Comparison of ENCODE assay signal across 10 cellular contexts in genomic region chr4:145769450-145770037, GRCh38.
"Had no signal": no experiment of that assay in that cellular context is flagged by ENCODE, and none has a peak within 500 bp of the region (broad histone marks: within the 10 kb centered on the region; RNA-seq: fewer than 3 reads in every experiment).

No MANE protein-coding gene starts in this region.

- DNase-seq: activated naive CD4-positive, alpha-beta T cell treated with anti-CD3 and anti-CD28 coated beads, Interleukin-2, amount 10 ng/mL, durations not matched to agents 7 days and 5 days; foreskin keratinocyte; head of caudate nucleus; kidney glomerular epithelial cell; mesendoderm; stimulated activated naive CD8-positive, alpha-beta T cell treated with anti-CD3 and anti-CD28 coated beads, Interleukin-15, Interleukin-2, amounts not matched to agents 100 U/mL and 50 U/mL, for 24 hours; trophoblast cell had no signal

- H3K27ac Mint-ChIP-seq: activated naive CD4-positive, alpha-beta T cell treated with anti-CD3 and anti-CD28 coated beads, Interleukin-2, amount 10 ng/mL, durations not matched to agents 7 days and 5 days; activated T-helper 17 cell treated with anti-CD3 and anti-CD28 coated beads, Interleukin-2, amount 50 U/mL, for 72 hours; nephron had no signal

- H3K4me3 Mint-ChIP-seq: activated naive CD4-positive, alpha-beta T cell treated with anti-CD3 and anti-CD28 coated beads, Interleukin-2, amount 10 ng/mL, durations not matched to agents 7 days and 5 days; activated T-helper 17 cell treated with anti-CD3 and anti-CD28 coated beads, Interleukin-2, amount 50 U/mL, for 72 hours; nephron had no signal

- H3K4me1 Mint-ChIP-seq: nephron had no signal

- H3K9me3 Mint-ChIP-seq: activated T-helper 17 cell treated with anti-CD3 and anti-CD28 coated beads, Interleukin-2, amount 50 U/mL, for 72 hours had no signal

- H3K27me3 Mint-ChIP-seq: activated naive CD4-positive, alpha-beta T cell treated with anti-CD3 and anti-CD28 coated beads, Interleukin-2, amount 10 ng/mL, durations not matched to agents 7 days and 5 days; activated T-helper 17 cell treated with anti-CD3 and anti-CD28 coated beads, Interleukin-2, amount 50 U/mL, for 72 hours had no signal

- FAIRE-seq: endometrium had no signal
